1 cellular context compared by ENCODE assay signal in the genomic region with DNA sequence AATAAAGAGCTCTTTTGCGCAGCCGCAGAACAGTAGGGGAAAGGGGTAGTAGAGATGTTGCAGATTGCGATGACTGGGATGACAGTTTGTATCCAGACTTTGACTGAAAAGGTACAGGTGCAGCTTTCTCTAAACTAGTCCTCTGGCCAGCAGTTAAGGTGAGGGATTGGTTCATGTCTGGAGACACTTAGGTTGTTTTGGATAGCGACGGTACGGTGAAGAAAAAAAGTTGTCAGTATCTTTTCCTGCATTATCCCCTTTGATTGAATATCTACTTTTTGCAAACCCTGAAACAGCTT.
TF ChIP-seq lines count a peak whose summit lies in the region.

No MANE protein-coding gene starts in this region.

TF ChIP-seq in HepG2, 621 proteins besides CTCF, POLR2A, EP300 and RAD21:
- TF ChIP-seq WIZ (CRISPR knock-in tag; IDR thresholded peaks at IDR 0.05) (no peak), PPARG (CRISPR knock-in tag; conservative IDR thresholded peaks at IDR 0.05) (no peak), SYNCRIP (IDR thresholded peaks at IDR 0.05; ENCODE audit: insufficient read depth, low read depth, low read length) (no peak), KLF11 (CRISPR knock-in tag; IDR thresholded peaks at IDR 0.05) (0 out of 2 replicates have a peak, but pooled peaks have one; percentile 4), NCOA1 (CRISPR knock-in tag; IDR thresholded peaks at IDR 0.05) (peak; percentile 44; the same call in 1 of the 2 replicates), ZBTB21 (CRISPR knock-in tag; IDR thresholded peaks at IDR 0.05) (no peak), ATRX (CRISPR knock-in tag; IDR thresholded peaks at IDR 0.05; ENCODE audit: borderline replicate concordance) (0 out of 2 replicates have a peak, but pooled peaks have one; percentile 17), ZNF501 (CRISPR knock-in tag; IDR thresholded peaks at IDR 0.05) (no peak), SP5 (CRISPR knock-in tag; IDR thresholded peaks at IDR 0.05; ENCODE audit: borderline replicate concordance, low read depth) (0 out of 2 replicates have a peak, but pooled peaks have one; percentile 0), ZNF878 (CRISPR knock-in tag; IDR thresholded peaks at IDR 0.05) (peak; percentile 2; the same call in 1 of the 2 replicates)
